Comparison of ENCODE assay signal across 23 cellular contexts in genomic region chr16:3538222-3538621, GRCh38. TPM values are rescaled to one million over a fixed set of nuclear protein-coding genes. Genes with fewer than 3 reads are reported as not detected.
"Had no signal": no experiment of that assay in that cellular context is flagged by ENCODE, and none has a peak within 500 bp of the region (broad histone marks: within the 10 kb centered on the region; RNA-seq: fewer than 3 reads in every experiment).

No MANE protein-coding gene starts in this region.

- H3K4me3 ChIP-seq: dorsolateral prefrontal cortex, hepatocyte, left ventricle myocardium inferior, lung, thyroid gland had no signal

- H3K27ac ChIP-seq: dorsolateral prefrontal cortex, hepatocyte had no signal

- H3K4me3 Mint-ChIP-seq: naive thymus-derived CD4-positive, alpha-beta T cell; neural crest cell had no signal

- H2AFZ ChIP-seq: hepatocyte had no signal

- ATAC-seq: left cardiac atrium; naive thymus-derived CD4-positive, alpha-beta T cell had no signal

- H3K4me1 Mint-ChIP-seq: neural crest cell had no signal

- H3K9me3 Mint-ChIP-seq: naive thymus-derived CD4-positive, alpha-beta T cell; neural crest cell had no signal

- DNase-seq: cortex of kidney; dorsolateral prefrontal cortex; effector CD8-positive, alpha-beta T cell; foreskin melanocyte; head of caudate nucleus; kidney; left cardiac atrium; left ventricle myocardium inferior; mesendoderm; naive thymus-derived CD4-positive, alpha-beta T cell; posterior cingulate gyrus; small intestine; stimulated activated CD4-positive, alpha-beta T cell treated with anti-CD3 and anti-CD28 coated beads, Interleukin-2, amount 100 ng/mL, for 48 hours; stimulated activated naive CD4-positive, alpha-beta T cell treated with Interleukin-2 at 50 U/mL for 16 hours; thyroid gland had no signal

- H3K79me2 ChIP-seq: hepatocyte had no signal

- H3K4me2 ChIP-seq: hepatocyte had no signal

- H3K9me3 ChIP-seq: left ventricle myocardium inferior, thyroid gland had no signal

- H3K27me3 Mint-ChIP-seq: naive thymus-derived CD4-positive, alpha-beta T cell had no signal

- H3K27me3 ChIP-seq: dorsolateral prefrontal cortex, hepatocyte, thyroid gland had no signal

RNA-seq across cellular contexts. Expression of gene NLRC3, which starts 39.0 kb away (rescaled TPM):
- total RNA-seq: neural crest cell, osteocyte had no signal

RNA-seq across cellular contexts. Expression of gene C16orf90, which starts 42.9 kb away (rescaled TPM):
- total RNA-seq: hepatocyte; kidney; left cardiac atrium; left ventricle myocardium inferior; lung; mononuclear cell; naive thymus-derived CD4-positive, alpha-beta T cell; neural crest cell; osteocyte; pulmonary artery endothelial cell; thyroid gland; ureter had no signal
- polyA plus RNA-seq: esophagus; hepatocyte; lung; naive thymus-derived CD4-positive, alpha-beta T cell; small intestine had no signal
